ENCODE assay signal across 1 cellular context in genomic region chr9:130237071-130237470, GRCh38.
TF ChIP-seq lines count a peak whose summit lies in the region.

No MANE protein-coding gene starts in this region.

TF ChIP-seq in WTC11, 78 proteins besides CTCF, POLR2A, EP300 and RAD21 (continued from another document):
- no peak for TF ChIP-seq AFF4 (CRISPR knock-in tag; IDR thresholded peaks at IDR 0.05; ENCODE audit: borderline replicate concordance)
- no peak for TF ChIP-seq PREB (CRISPR knock-in tag; IDR thresholded peaks at IDR 0.05; ENCODE audit: borderline replicate concordance)
